ENCODE assay signal across 2 cellular contexts in the genomic region with DNA sequence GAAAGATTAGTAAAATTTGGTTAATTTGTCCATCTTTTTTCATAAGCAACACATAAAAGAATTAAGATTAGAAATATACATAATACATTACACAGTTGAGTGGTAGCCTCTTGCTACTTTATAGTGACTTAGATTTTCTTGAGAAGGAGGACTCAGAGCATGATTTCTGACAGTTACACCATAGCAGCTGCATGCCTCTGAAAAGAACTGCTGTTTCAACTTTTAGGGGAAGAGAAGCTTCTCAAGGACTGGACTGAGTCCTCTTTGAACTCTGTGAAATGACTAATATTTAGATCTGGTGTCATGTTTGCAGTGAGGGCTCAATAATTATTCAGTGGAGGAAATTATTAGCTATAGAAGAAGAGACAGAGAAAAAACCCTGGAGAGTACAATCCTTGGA.
TF ChIP-seq lines count a peak whose summit lies in the region.

No MANE protein-coding gene starts in this region.

TF ChIP-seq in IMR-90, 13 proteins besides CTCF, POLR2A, EP300 and RAD21:
- TF ChIP-seq MAZ (IDR thresholded peaks at IDR 0.05; ENCODE audit: borderline replicate concordance, low read depth, low read length), result no peak
- TF ChIP-seq CHD1 (IDR thresholded peaks at IDR 0.05; ENCODE audit: low read depth, low read length), result no peak
- TF ChIP-seq, protein P1, sequence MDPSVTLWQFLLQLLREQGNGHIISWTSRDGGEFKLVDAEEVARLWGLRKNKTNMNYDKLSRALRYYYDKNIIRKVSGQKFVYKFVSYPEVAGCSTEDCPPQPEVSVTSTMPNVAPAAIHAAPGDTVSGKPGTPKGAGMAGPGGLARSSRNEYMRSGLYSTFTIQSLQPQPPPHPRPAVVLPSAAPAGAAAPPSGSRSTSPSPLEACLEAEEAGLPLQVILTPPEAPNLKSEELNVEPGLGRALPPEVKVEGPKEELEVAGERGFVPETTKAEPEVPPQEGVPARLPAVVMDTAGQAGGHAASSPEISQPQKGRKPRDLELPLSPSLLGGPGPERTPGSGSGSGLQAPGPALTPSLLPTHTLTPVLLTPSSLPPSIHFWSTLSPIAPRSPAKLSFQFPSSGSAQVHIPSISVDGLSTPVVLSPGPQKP (IDR thresholded peaks at IDR 0.05; ENCODE audit: borderline replicate concordance, low read depth, low read length), result no peak
- TF ChIP-seq, protein P2, sequence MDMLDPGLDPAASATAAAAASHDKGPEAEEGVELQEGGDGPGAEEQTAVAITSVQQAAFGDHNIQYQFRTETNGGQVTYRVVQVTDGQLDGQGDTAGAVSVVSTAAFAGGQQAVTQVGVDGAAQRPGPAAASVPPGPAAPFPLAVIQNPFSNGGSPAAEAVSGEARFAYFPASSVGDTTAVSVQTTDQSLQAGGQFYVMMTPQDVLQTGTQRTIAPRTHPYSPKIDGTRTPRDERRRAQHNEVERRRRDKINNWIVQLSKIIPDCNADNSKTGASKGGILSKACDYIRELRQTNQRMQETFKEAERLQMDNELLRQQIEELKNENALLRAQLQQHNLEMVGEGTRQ (IDR thresholded peaks at IDR 0.05; ENCODE audit: low read depth, low read length), result no peak
- TF ChIP-seq NFE2L2 (IDR thresholded peaks at IDR 0.05; ENCODE audit: low read depth, low read length), result no peak
- no peak for TF ChIP-seq FOS (IDR thresholded peaks at IDR 0.05; ENCODE audit: low read depth, low read length)
- no peak for TF ChIP-seq BHLHE40 (IDR thresholded peaks at IDR 0.05; ENCODE audit: low read depth, low read length)
- TF ChIP-seq RFX5 (IDR thresholded peaks at IDR 0.05; ENCODE audit: low read depth, low read length), result no peak
- no peak for TF ChIP-seq CEBPB (IDR thresholded peaks at IDR 0.05; ENCODE audit: low read depth, low read length)
- TF ChIP-seq MAFK (IDR thresholded peaks at IDR 0.05; ENCODE audit: low read depth, low read length), result no peak
- TF ChIP-seq MXI1 (IDR thresholded peaks at IDR 0.05; ENCODE audit: borderline replicate concordance, low read depth, low read length), result no peak
- no peak for TF ChIP-seq SMC3 (IDR thresholded peaks at IDR 0.05; ENCODE audit: low read depth, low read length)

TF ChIP-seq in HEK293T, 16 proteins besides CTCF, POLR2A, EP300 and RAD21:
- TF ChIP-seq CTBP1 (IDR thresholded peaks at IDR 0.05; ENCODE audit: borderline replicate concordance) (no peak), SP1 (IDR thresholded peaks at IDR 0.05) (no peak), FOXM1 (IDR thresholded peaks at IDR 0.05; ENCODE audit: borderline replicate concordance) (no peak), ELF4 (IDR thresholded peaks at IDR 0.05) (no peak)
TF ChIP-seq in HEK293T: peak in this region for 0.
